In genomic region chr5:54022156-54022685, GRCh38 we compare ENCODE assay signal across 12 cellular contexts.
A peak's percentile ranks its signal among the peaks of the same experiment; 100 is the strongest.
DNase-seq lines count a peak whose midpoint lies in the region; ATAC-seq and TF ChIP-seq lines count a peak whose summit lies in the region.
"Had no signal": no experiment of that assay in that cellular context is flagged by ENCODE, and none has a peak within 500 bp of the region (broad histone marks: within the 10 kb centered on the region; RNA-seq: fewer than 3 reads in every experiment).

No MANE protein-coding gene starts in this region.

- CTCF ChIA-PET in activated CD4-positive, alpha-beta memory T cell treated with anti-CD3 and anti-CD28 coated beads for 36 hours (lab: Charles Lee) = no interaction called here

- no peak for ATAC-seq in HG02678 (IDR thresholded peaks at IDR 0.05; ENCODE audit: unreplicated experiment)
- no peak for ATAC-seq in GM21723 (IDR thresholded peaks at IDR 0.05; ENCODE audit: unreplicated experiment)
- ATAC-seq: body of pancreas had no signal

- H3K9me3 Mint-ChIP-seq in HFFc6 (no peaks in the 10 kb centered on the region), immature natural killer cell (no peaks in the 10 kb centered on the region)
- H3K9me3 Mint-ChIP-seq in activated CD4-positive, alpha-beta memory T cell treated with anti-CD3 and anti-CD28 coated beads for 36 hours = no peaks in the 10 kb centered on the region
- H3K9me3 Mint-ChIP-seq: CD4-positive, alpha-beta memory T cell had no signal

- no peak for TF ChIP-seq CTCF in HFFc6 (IDR thresholded peaks at IDR 0.05)

- peaks cover 0 to 15% (median 10%) of the 10 kb centered on the region in 11 experiments; a peak in 12 of 22 replicates for H3K9me3 ChIP-seq in BLaER1 treated with 17β-estradiol and CSF1 and Interleukin-3, amounts not matched to agents 10 nM and 100 nM (replicated peaks in 1 of 11)
- H3K9me3 ChIP-seq: body of pancreas had no signal

- peak overlapping the region in 10 of 11 experiments; percentile 9 to 69 (median 60); a peak in 20 of 22 replicates for H3K27ac ChIP-seq in BLaER1 treated with 17β-estradiol and CSF1 and Interleukin-3, amounts not matched to agents 10 nM and 100 nM
- H3K27ac ChIP-seq: body of pancreas had no signal

- peak overlapping the region in 3 of 10 experiments; percentile 4 to 39 (median 10); a peak in 4 of 20 replicates for H3K4me3 ChIP-seq in BLaER1 treated with 17β-estradiol and CSF1 and Interleukin-3, amounts not matched to agents 10 nM and 100 nM
- H3K4me3 ChIP-seq: body of pancreas had no signal

- peak overlapping the region in 7 of 11 experiments; percentile 14 to 60 (median 49); a peak in 11 of 22 replicates for H3K9ac ChIP-seq in BLaER1 treated with 17β-estradiol and CSF1 and Interleukin-3, amounts not matched to agents 10 nM and 100 nM

- intact Hi-C loops in activated CD4-positive, alpha-beta memory T cell treated with anti-CD3 and anti-CD28 coated beads for 36 hours (cut with micrococcal nuclease) = no loop called here

- DNase-seq in HFFc6 = no peak
- DNase-seq in activated CD4-positive, alpha-beta memory T cell treated with anti-CD3 and anti-CD28 coated beads for 36 hours = no peak
- no peak for DNase-seq in immature natural killer cell
- DNase-seq in HCEC 1CT = no peak
- DNase-seq in NCI-H69 (lab: John Stamatoyannopoulos, UW) = no peak
- DNase-seq: body of pancreas; CD4-positive, alpha-beta memory T cell; kidney glomerular epithelial cell; substantia nigra had no signal

- peaks cover 0 to 8% (median 0%) of the 10 kb centered on the region in 11 experiments; a peak in 3 of 22 replicates for H3K36me3 ChIP-seq in BLaER1 treated with 17β-estradiol and CSF1 and Interleukin-3, amounts not matched to agents 10 nM and 100 nM

- POLR2A ChIA-PET in activated CD4-positive, alpha-beta memory T cell treated with anti-CD3 and anti-CD28 coated beads for 36 hours (lab: Charles Lee) = no interaction called here

- H3K27ac Mint-ChIP-seq in HFFc6 (peak overlapping the region; percentile 2; the same call in 1 of the 2 replicates), immature natural killer cell (peak overlapping the region; percentile 21 to 71 (median 46))
- H3K27ac Mint-ChIP-seq in activated CD4-positive, alpha-beta memory T cell treated with anti-CD3 and anti-CD28 coated beads for 36 hours = peak overlapping the region; percentile 51

- H4K20me1 ChIP-seq in BLaER1 treated with 17β-estradiol and CSF1 and Interleukin-3, amounts not matched to agents 10 nM and 100 nM = no peaks in the 10 kb centered on the region

- H3K4me3 Mint-ChIP-seq in HFFc6 (no peak overlapping the region), immature natural killer cell (peak overlapping the region; percentile 26 to 72 (median 51))
- peak overlapping the region; percentile 24 for H3K4me3 Mint-ChIP-seq in activated CD4-positive, alpha-beta memory T cell treated with anti-CD3 and anti-CD28 coated beads for 36 hours

- H3K27me3 ChIP-seq in BLaER1 treated with 17β-estradiol and CSF1 and Interleukin-3, amounts not matched to agents 10 nM and 100 nM = no peaks in the 10 kb centered on the region; a peak in 1 of 22 replicates
- H3K27me3 ChIP-seq: body of pancreas had no signal

- no peaks in the 10 kb centered on the region; the same call in 1 of the 2 replicates for H3K36me3 Mint-ChIP-seq in HFFc6 (ENCODE audit: low read depth)
- peaks cover 8% of the 10 kb centered on the region for H3K36me3 Mint-ChIP-seq in activated CD4-positive, alpha-beta memory T cell treated with anti-CD3 and anti-CD28 coated beads for 36 hours
- no peaks in the 10 kb centered on the region for H3K36me3 Mint-ChIP-seq in immature natural killer cell

- H3K4me1 Mint-ChIP-seq in HFFc6 (ENCODE audit: low read depth) (peaks cover 47% of the 10 kb centered on the region), immature natural killer cell (peaks cover 24 to 27% of the 10 kb centered on the region in 2 donors)
- H3K4me1 Mint-ChIP-seq in activated CD4-positive, alpha-beta memory T cell treated with anti-CD3 and anti-CD28 coated beads for 36 hours (ENCODE audit: low read depth) = peaks cover 23% of the 10 kb centered on the region

- H3K27me3 Mint-ChIP-seq in HFFc6 (ENCODE audit: insufficient read depth) = no peaks in the 10 kb centered on the region
- H3K27me3 Mint-ChIP-seq in activated CD4-positive, alpha-beta memory T cell treated with anti-CD3 and anti-CD28 coated beads for 36 hours = no peaks in the 10 kb centered on the region
- H3K27me3 Mint-ChIP-seq in immature natural killer cell (ENCODE audit: low read depth in 3 of 3) = no peaks in the 10 kb centered on the region
- H3K27me3 Mint-ChIP-seq: CD4-positive, alpha-beta memory T cell had no signal

- H3K4me2 ChIP-seq in BLaER1 treated with 17β-estradiol and CSF1 and Interleukin-3, amounts not matched to agents 10 nM and 100 nM = peak overlapping the region; percentile 60 to 89 (median 78)

- peaks cover 18 to 42% (median 22%) of the 10 kb centered on the region in 10 experiments for H3K4me1 ChIP-seq in BLaER1 treated with 17β-estradiol and CSF1 and Interleukin-3, amounts not matched to agents 10 nM and 100 nM
